ENCODE assay signal across 8 cellular contexts in genomic region chr17:27481327-27481726, GRCh38. TPM values are rescaled to one million over a fixed set of nuclear protein-coding genes. Genes with fewer than 3 reads are reported as not detected.
DNase-seq lines count a peak whose midpoint lies in the region; ATAC-seq and TF ChIP-seq lines count a peak whose summit lies in the region.

No MANE protein-coding gene starts in this region.

- H3K27ac ChIP-seq in effector memory CD4-positive, alpha-beta T cell (ENCODE audit: insufficient read depth, low read length, poor library complexity, severe bottlenecking), result no peak overlapping the region
- H3K27ac ChIP-seq in brain microvascular endothelial cell (no peak overlapping the region), A673 (ENCODE audit: low read depth, low read length, poor library complexity, severe bottlenecking) (no peak overlapping the region)

- CTCF ChIA-PET in A673 (lab: Charles Lee), result interaction anchor here (0.8 kb wide), 1 partner anchor 118 kb away, joined by 5 read pairs; no protein-coding TSS in a partner anchor

- BruUV-seq in A673 (replicated peaks; lab: Mats Ljungman, UMichigan), result no TSS peak

- H3K27me3 ChIP-seq in effector memory CD4-positive, alpha-beta T cell (replicated peaks; ENCODE audit: control insufficient read depth, insufficient read depth, low read length, poor library complexity, severe bottlenecking), result no peaks in the 10 kb centered on the region
- H3K27me3 ChIP-seq in brain microvascular endothelial cell (replicated peaks) (no peaks in the 10 kb centered on the region), A673 (replicated peaks; ENCODE audit: insufficient read depth, low read depth, low read length, poor library complexity) (no peaks in the 10 kb centered on the region)

- POLR2A ChIA-PET in A673 (lab: Charles Lee; ENCODE audit: low non-redundant PET), result no interaction called here

- H3K36me3 ChIP-seq in effector memory CD4-positive, alpha-beta T cell (ENCODE audit: control insufficient read depth, insufficient read depth, low read length), result no peaks in the 10 kb centered on the region
- H3K36me3 ChIP-seq in brain microvascular endothelial cell (replicated peaks) (peaks cover 3% of the 10 kb centered on the region), A673 (ENCODE audit: insufficient read depth, low read length, poor library complexity, severe bottlenecking) (no peaks in the 10 kb centered on the region)

- no peak overlapping the region for H3K4me3 ChIP-seq in effector memory CD4-positive, alpha-beta T cell (ENCODE audit: insufficient read depth, low read depth, low read length, poor library complexity, severe bottlenecking)
- H3K4me3 ChIP-seq in brain microvascular endothelial cell (ENCODE audit: low read depth, low read length), result no peak overlapping the region
- no peak overlapping the region for H3K4me3 ChIP-seq in A673 (ENCODE audit: low read depth, low read length, poor library complexity, severe bottlenecking)

- in situ Hi-C loops in brain microvascular endothelial cell (cut with HindIII; ENCODE audit: low pct_ligation_motif_present, low sequenced_read_pairs), result no loop called here

- ATAC-seq in GM21723 (IDR thresholded peaks at IDR 0.05; ENCODE audit: unreplicated experiment), result peak; percentile 56

- DNase-seq in GDM1 (lab: John Stamatoyannopoulos, UW), result peak; percentile 57
- DNase-seq in T-helper 22 cell (ENCODE audit: low read depth), result peak; percentile 43
- DNase-seq in effector memory CD4-positive, alpha-beta T cell, result peak; percentile 24 to 41 (median 32)
- no peak for DNase-seq in brain microvascular endothelial cell
- DNase-seq in SKM-1 (lab: John Stamatoyannopoulos, UW; ENCODE audit: unreplicated experiment), result no peak
- DNase-seq in HK-2 (ENCODE audit: unreplicated experiment), result no peak
- DNase-seq in A673 (ENCODE audit: low spot score), result no peak

- H3K9me3 ChIP-seq in effector memory CD4-positive, alpha-beta T cell (ENCODE audit: control insufficient read depth, low read length), result no peaks in the 10 kb centered on the region
- no peaks in the 10 kb centered on the region for H3K9me3 ChIP-seq in A673 (ENCODE audit: low read depth, low read length, poor library complexity, severe bottlenecking)

- intact Hi-C loops in A673 (cut with micrococcal nuclease; ENCODE audit: unreplicated experiment), result no loop called here

- TF ChIP-seq CTCF in brain microvascular endothelial cell (IDR thresholded peaks at IDR 0.05; ENCODE audit: low read depth, low read length, missing control alignments) (no peak), A673 (conservative IDR thresholded peaks at IDR 0.05; ENCODE audit: low read depth, low read length) (no peak)

- peaks cover 8% of the 10 kb centered on the region for H3K4me1 ChIP-seq in effector memory CD4-positive, alpha-beta T cell (ENCODE audit: control insufficient read depth, insufficient read depth, low read length, poor library complexity, severe bottlenecking)
- H3K4me1 ChIP-seq in A673 (ENCODE audit: insufficient read depth, low read length, poor library complexity, severe bottlenecking), result peaks cover 11% of the 10 kb centered on the region

RNA-seq across cellular contexts. Expression of gene KSR1, which starts 25.1 kb away (rescaled TPM):
- 41.7 and 47.8 TPM in 2 replicates for total RNA-seq in A673 (2021)

Comparison
In these comparisons a context has a peak if more than half of its experiments do, and no peak if none do; other contexts are left out.
1. DNase-seq: peak in GDM1 (single experiment), T-helper 22 cell (single experiment) and effector memory CD4-positive, alpha-beta T cell (3 of 3); none in brain microvascular endothelial cell (single experiment), SKM-1 (single experiment), HK-2 (single experiment) and A673 (single experiment).